In genomic region chr20:46435146-46435545, GRCh38 we compare ENCODE assay signal across 37 cellular contexts.
"Had no signal": no experiment of that assay in that cellular context is flagged by ENCODE, and none has a peak within 500 bp of the region (broad histone marks: within the 10 kb centered on the region; RNA-seq: fewer than 3 reads in every experiment).

No MANE protein-coding gene starts in this region.

- H3K4me1 Mint-ChIP-seq: activated B cell treated with CpG ODN at 0.5 μM for 24 hours; activated CD4-positive, alpha-beta T cell treated with anti-CD3 and anti-CD28 coated beads, Interleukin-2, amount 10 ng/mL, durations not matched to agents 24 days and 14 days; activated naive CD8-positive, alpha-beta T cell treated with anti-CD3 and anti-CD28 coated beads for 36 hours; activated T-helper 17 cell treated with anti-CD3 and anti-CD28 coated beads, Interleukin-2, amount 50 U/mL, for 72 hours had no signal

- ATAC-seq: activated CD8-positive, alpha-beta T cell treated with anti-CD3 and anti-CD28 coated beads for 36 hours; activated naive CD4-positive, alpha-beta T cell treated with anti-CD3 and anti-CD28 coated beads, Interleukin-2, amount 50 U/mL, for 72 hours; activated T-cell treated with anti-CD3 and anti-CD28 coated beads, Interleukin-2, amount 50 U/mL, for 4 hours; activated T-cell treated with anti-CD3 and anti-CD28 coated beads, Interleukin-2, amount 50 U/mL, for 72 hours; activated T-helper 17 cell treated with anti-CD3 and anti-CD28 coated beads, Interleukin-2, amount 50 U/mL, for 72 hours; body of pancreas had no signal

- H3K36me3 ChIP-seq: adrenal gland, brain microvascular endothelial cell, breast epithelium had no signal

- H3K27ac ChIP-seq: adrenal gland, body of pancreas, brain microvascular endothelial cell, breast epithelium, VCaP had no signal

- H3K9me3 ChIP-seq: adrenal gland, body of pancreas, breast epithelium had no signal

- DNase-seq: activated B cell treated with CpG ODN at 0.5 μM for 24 hours; activated CD4-positive, alpha-beta memory T cell treated with anti-CD3 and anti-CD28 coated beads for 36 hours; activated CD4-positive, alpha-beta T cell treated with anti-CD3 and anti-CD28 coated beads for 4 hours; activated CD4-positive, alpha-beta T cell treated with anti-CD3 and anti-CD28 coated beads, Interleukin-2, amount 50 U/mL, for 1 hour; activated CD4-positive, alpha-beta T cell treated with anti-CD3 and anti-CD28 coated beads, Interleukin-2, amount 50 U/mL, for 4 hours; activated CD4-positive, CD25-positive, alpha-beta regulatory T cell treated with anti-CD3 and anti-CD28 coated beads, Interleukin-2, amount 50 U/mL, for 72 hours; activated CD8-positive, alpha-beta memory T cell treated with anti-CD3 and anti-CD28 coated beads, Interleukin-2, amount 50 U/mL, for 4 hours; activated CD8-positive, alpha-beta T cell treated with anti-CD3 and anti-CD28 coated beads for 36 hours; activated effector memory CD4-positive, alpha-beta T cell treated with anti-CD3 and anti-CD28 coated beads, Interleukin-2, amount 50 U/mL, for 16 hours; activated gamma-delta T cell treated with Interleukin-2 at 50 U/mL for 16 hours; activated naive CD4-positive, alpha-beta T cell; activated naive CD4-positive, alpha-beta T cell treated with anti-CD3 and anti-CD28 coated beads for 36 hours; activated naive CD4-positive, alpha-beta T cell treated with anti-CD3 and anti-CD28 coated beads, Interleukin-2, amount 50 U/mL, for 16 hours; activated naive CD8-positive, alpha-beta T cell treated with anti-CD3 and anti-CD28 coated beads for 36 hours; activated T-cell treated with anti-CD3 and anti-CD28 coated beads for 4 hours; activated T-cell treated with anti-CD3 and anti-CD28 coated beads, Interleukin-2, amount 50 U/mL, for 1 hour; activated T-cell treated with anti-CD3 and anti-CD28 coated beads, Interleukin-2, amount 50 U/mL, for 4 hours; activated T-cell treated with anti-CD3 and anti-CD28 coated beads, Interleukin-2, amount 50 U/mL, for 72 hours; amniotic stem cell; aorta; body of pancreas; brain microvascular endothelial cell; central memory CD4-positive, alpha-beta T cell; T-helper 1 cell; T-helper 2 cell; T-helper 9 cell had no signal

- H3K9me3 Mint-ChIP-seq: activated B cell treated with CpG ODN at 0.5 μM for 24 hours; activated CD4-positive, alpha-beta memory T cell treated with anti-CD3 and anti-CD28 coated beads for 36 hours; activated CD4-positive, alpha-beta T cell treated with anti-CD3 and anti-CD28 coated beads, Interleukin-2, amount 10 ng/mL, durations not matched to agents 24 days and 14 days; activated CD8-positive, alpha-beta T cell treated with anti-CD3 and anti-CD28 coated beads for 36 hours; activated naive CD4-positive, alpha-beta T cell treated with anti-CD3 and anti-CD28 coated beads for 36 hours; activated naive CD4-positive, alpha-beta T cell treated with anti-CD3 and anti-CD28 coated beads, Interleukin-2, amount 50 U/mL, for 72 hours; activated naive CD8-positive, alpha-beta T cell treated with anti-CD3 and anti-CD28 coated beads for 36 hours; activated T-cell treated with anti-CD3 and anti-CD28 coated beads, Interleukin-2, amount 50 U/mL, for 4 hours; activated T-cell treated with anti-CD3 and anti-CD28 coated beads, Interleukin-2, amount 50 U/mL, for 72 hours; activated T-helper 1 cell treated with anti-CD3 and anti-CD28 coated beads, Interleukin-12 subunit alpha, Interleukin-12 subunit beta, Interleukin-2, Interleukin-4 antibody, amounts not matched to agents 30 ng/mL and 10 ng/mL and 1 ng/mL, durations not matched to agents 14 hours and 24 hours and 36 hours; activated T-helper 17 cell treated with anti-CD3 and anti-CD28 coated beads, Interleukin-2, amount 50 U/mL, for 72 hours; T-helper 1 cell treated with Interleukin-12 subunit alpha and Interleukin-12 subunit beta and Interleukin-4 antibody, amounts not matched to agents 30 μg/mL and 1 μg/mL, for 36 hours; T-helper 2 cell treated with Interferon-gamma antibody and Interleukin-4, amounts not matched to agents 5 μg/mL and 100 μg/mL, for 36 hours had no signal

- H3K4me3 ChIP-seq: adrenal gland, body of pancreas, breast epithelium had no signal

- H3K27me3 ChIP-seq: body of pancreas, brain microvascular endothelial cell had no signal

- H3K4me1 ChIP-seq: adrenal gland, body of pancreas, breast epithelium had no signal

- FAIRE-seq: astrocyte, TTC549 had no signal

- H3K4me3 Mint-ChIP-seq: activated B cell treated with CpG ODN at 0.5 μM for 24 hours; activated CD4-positive, alpha-beta memory T cell treated with anti-CD3 and anti-CD28 coated beads for 36 hours; activated CD4-positive, alpha-beta T cell treated with anti-CD3 and anti-CD28 coated beads, Interleukin-2, amount 10 ng/mL, durations not matched to agents 24 days and 14 days; activated CD8-positive, alpha-beta T cell treated with anti-CD3 and anti-CD28 coated beads for 36 hours; activated naive CD4-positive, alpha-beta T cell treated with anti-CD3 and anti-CD28 coated beads for 36 hours; activated naive CD8-positive, alpha-beta T cell treated with anti-CD3 and anti-CD28 coated beads for 36 hours; activated T-cell treated with anti-CD3 and anti-CD28 coated beads, Interleukin-2, amount 50 U/mL, for 4 hours; activated T-cell treated with anti-CD3 and anti-CD28 coated beads, Interleukin-2, amount 50 U/mL, for 72 hours; activated T-helper 1 cell treated with anti-CD3 and anti-CD28 coated beads, Interleukin-12 subunit alpha, Interleukin-12 subunit beta, Interleukin-2, Interleukin-4 antibody, amounts not matched to agents 30 ng/mL and 10 ng/mL and 1 ng/mL, durations not matched to agents 14 hours and 24 hours and 36 hours; activated T-helper 17 cell treated with anti-CD3 and anti-CD28 coated beads, Interleukin-2, amount 50 U/mL, for 72 hours; T-helper 1 cell treated with Interleukin-12 subunit alpha and Interleukin-12 subunit beta and Interleukin-4 antibody, amounts not matched to agents 30 μg/mL and 1 μg/mL, for 36 hours; T-helper 2 cell treated with Interferon-gamma antibody and Interleukin-4, amounts not matched to agents 5 μg/mL and 100 μg/mL, for 36 hours had no signal

- H3K27ac Mint-ChIP-seq: activated B cell treated with CpG ODN at 0.5 μM for 24 hours; activated CD4-positive, alpha-beta memory T cell treated with anti-CD3 and anti-CD28 coated beads for 36 hours; activated CD4-positive, alpha-beta T cell treated with anti-CD3 and anti-CD28 coated beads, Interleukin-2, amount 10 ng/mL, durations not matched to agents 24 days and 14 days; activated CD8-positive, alpha-beta T cell treated with anti-CD3 and anti-CD28 coated beads for 36 hours; activated naive CD4-positive, alpha-beta T cell treated with anti-CD3 and anti-CD28 coated beads for 36 hours; activated naive CD4-positive, alpha-beta T cell treated with anti-CD3 and anti-CD28 coated beads, Interleukin-2, amount 50 U/mL, for 72 hours; activated naive CD8-positive, alpha-beta T cell treated with anti-CD3 and anti-CD28 coated beads for 36 hours; activated T-cell treated with anti-CD3 and anti-CD28 coated beads, Interleukin-2, amount 50 U/mL, for 72 hours; activated T-helper 1 cell treated with anti-CD3 and anti-CD28 coated beads, Interleukin-12 subunit alpha, Interleukin-12 subunit beta, Interleukin-2, Interleukin-4 antibody, amounts not matched to agents 30 ng/mL and 10 ng/mL and 1 ng/mL, durations not matched to agents 14 hours and 24 hours and 36 hours; activated T-helper 17 cell treated with anti-CD3 and anti-CD28 coated beads, Interleukin-2, amount 50 U/mL, for 72 hours; T-helper 1 cell treated with Interleukin-12 subunit alpha and Interleukin-12 subunit beta and Interleukin-4 antibody, amounts not matched to agents 30 μg/mL and 1 μg/mL, for 36 hours; T-helper 2 cell treated with Interferon-gamma antibody and Interleukin-4, amounts not matched to agents 5 μg/mL and 100 μg/mL, for 36 hours had no signal
